ENCODE assay signal across 16 cellular contexts in genomic region chr17:34177642-34178041, GRCh38.
DNase-seq lines count a peak whose midpoint lies in the region; ATAC-seq and TF ChIP-seq lines count a peak whose summit lies in the region.
"Had no signal": no experiment of that assay in that cellular context is flagged by ENCODE, and none has a peak within 500 bp of the region (broad histone marks: within the 10 kb centered on the region; RNA-seq: fewer than 3 reads in every experiment).

No MANE protein-coding gene starts in this region.

- H3K9me2 ChIP-seq in GM23338 (ENCODE audit: insufficient read depth) = peaks cover 26% of the 10 kb centered on the region

- peaks cover 18% of the 10 kb centered on the region for H3K4me1 ChIP-seq in GM23338 (ENCODE audit: insufficient read depth)

- no peak overlapping the region for H3K4me2 ChIP-seq in GM23338

- DNase-seq in left cardiac atrium (no peak), Right ventricle myocardium superior (no peak), WTC11 (ENCODE audit: low spot score) (no peak), glomerular endothelial cell (ENCODE audit: extremely low read depth, low read depth, low spot score) (peak; percentile 79), chondrocyte (ENCODE audit: low spot score) (no peak), GM23338 (ENCODE audit: low spot score) (no peak)
- no peak for DNase-seq in stimulated activated CD4-positive, alpha-beta T cell treated with anti-CD3 and anti-CD28 coated beads, Interleukin-2, amount 100 ng/mL, for 48 hours
- DNase-seq: activated naive CD4-positive, alpha-beta T cell treated with anti-CD3 and anti-CD28 coated beads, Interleukin-2, amount 10 ng/mL, durations not matched to agents 7 days and 5 days; caudate nucleus; NCI-H1092; PC-3; stimulated activated naive CD4-positive, alpha-beta T cell treated with Interleukin-2 at 50 U/mL for 16 hours had no signal

- no peaks in the 10 kb centered on the region for H3K27me3 Mint-ChIP-seq in WTC11 (ENCODE audit: low read depth)
- H3K27me3 Mint-ChIP-seq in chondrocyte (ENCODE audit: low read depth) = peaks cover 31% of the 10 kb centered on the region
- peaks cover 2% of the 10 kb centered on the region for H3K27me3 Mint-ChIP-seq in GM23338 (ENCODE audit: insufficient read depth, low read depth, poor library complexity)

- H4K20me1 ChIP-seq in GM23338 (replicated peaks; ENCODE audit: insufficient read depth) = no peaks in the 10 kb centered on the region

- H3K27me3 ChIP-seq in GM23338 (ENCODE audit: insufficient read depth) = no peaks in the 10 kb centered on the region

- H3K9me3 Mint-ChIP-seq in WTC11 = peaks cover 15% of the 10 kb centered on the region
- no peaks in the 10 kb centered on the region for H3K9me3 Mint-ChIP-seq in chondrocyte (ENCODE audit: low read depth)
- no peaks in the 10 kb centered on the region; the same call in 2 of the 3 replicates for H3K9me3 Mint-ChIP-seq in GM23338
- H3K9me3 Mint-ChIP-seq: activated naive CD4-positive, alpha-beta T cell treated with anti-CD3 and anti-CD28 coated beads, Interleukin-2, amount 10 ng/mL, durations not matched to agents 7 days and 5 days had no signal

- TF ChIP-seq CTCF in WTC11 (IDR thresholded peaks at IDR 0.05) (no peak), chondrocyte (IDR thresholded peaks at IDR 0.05) (no peak), GM23338 (conservative IDR thresholded peaks at IDR 0.05; ENCODE audit: low read depth in 2 of 2) (no peak)

- H3K27ac ChIP-seq in GM23338 (ENCODE audit: low read depth) = no peak overlapping the region

- intact Hi-C loops in left cardiac atrium (cut with DNase I) = no loop called here
- intact Hi-C loops in Right ventricle myocardium superior (cut with DNase I) = no loop called here

- H3K4me1 Mint-ChIP-seq in WTC11 (peaks cover 48% of the 10 kb centered on the region), chondrocyte (ENCODE audit: low read depth) (peaks cover 14% of the 10 kb centered on the region), GM23338 (peaks cover 27% of the 10 kb centered on the region)

- no peak overlapping the region; the same call in 1 of the 2 replicates for H3K4me3 Mint-ChIP-seq in WTC11
- no peak overlapping the region for H3K4me3 Mint-ChIP-seq in chondrocyte (ENCODE audit: unreplicated experiment)
- H3K4me3 Mint-ChIP-seq in GM23338 = no peak overlapping the region
- H3K4me3 Mint-ChIP-seq: activated naive CD4-positive, alpha-beta T cell treated with anti-CD3 and anti-CD28 coated beads, Interleukin-2, amount 10 ng/mL, durations not matched to agents 7 days and 5 days; neural crest cell had no signal

- ATAC-seq in left cardiac atrium = peak; percentile 57 to 71
- no peak for ATAC-seq in Right ventricle myocardium superior (ENCODE audit: poor library complexity)
- ATAC-seq in WTC11 = no peak
- no peak for ATAC-seq in GM23338
- ATAC-seq in GM19395 (IDR thresholded peaks at IDR 0.05; ENCODE audit: unreplicated experiment) = no peak
- ATAC-seq: PC-3, sciatic nerve, SK-N-SH treated with all-trans-retinoic acid at 6 μM for 48 hours had no signal

- CTCF ChIA-PET in WTC11 (lab: Charles Lee) = interaction anchor here (1.3 to 3.0 kb wide), 2 partner anchors 172 to 184 kb away, joined by 3 to 26 read pairs; no protein-coding TSS in a partner anchor

- POLR2A ChIA-PET in WTC11 (lab: Charles Lee) = no interaction called here

- H3K27ac Mint-ChIP-seq in WTC11 (peak overlapping the region; percentile 35; the same call in 1 of the 2 replicates), chondrocyte (ENCODE audit: unreplicated experiment) (no peak overlapping the region), GM23338 (no peak overlapping the region)
- H3K27ac Mint-ChIP-seq: activated naive CD4-positive, alpha-beta T cell treated with anti-CD3 and anti-CD28 coated beads, Interleukin-2, amount 10 ng/mL, durations not matched to agents 7 days and 5 days had no signal

- no peak overlapping the region for H2AFZ ChIP-seq in GM23338

- H3K36me3 ChIP-seq in GM23338 (ENCODE audit: insufficient read depth) = no peaks in the 10 kb centered on the region

- 0 out of 2 replicates have a peak, but pooled peaks cover 3% of the 10 kb centered on the region for H3F3A ChIP-seq in GM23338 (replicated peaks; ENCODE audit: low read depth)

- no peaks in the 10 kb centered on the region for H3K36me3 Mint-ChIP-seq in WTC11
- no peaks in the 10 kb centered on the region for H3K36me3 Mint-ChIP-seq in chondrocyte (ENCODE audit: low read depth)
- H3K36me3 Mint-ChIP-seq in GM23338 (ENCODE audit: low read depth) = no peaks in the 10 kb centered on the region
- H3K36me3 Mint-ChIP-seq: activated naive CD4-positive, alpha-beta T cell treated with anti-CD3 and anti-CD28 coated beads, Interleukin-2, amount 10 ng/mL, durations not matched to agents 7 days and 5 days had no signal

- no peaks in the 10 kb centered on the region for H3K79me2 ChIP-seq in GM23338 (replicated peaks; ENCODE audit: insufficient read depth)

- H3K4me3 ChIP-seq in GM23338 = no peak overlapping the region

TF ChIP-seq in WTC11, 78 proteins besides CTCF, POLR2A, EP300 and RAD21:
- TF ChIP-seq PRRX2 (CRISPR knock-in tag; IDR thresholded peaks at IDR 0.05) = no peak

TF ChIP-seq in GM23338, 12 proteins besides CTCF, POLR2A, EP300 and RAD21:
- no peak for TF ChIP-seq ETS1 (IDR thresholded peaks at IDR 0.05)
- no peak for TF ChIP-seq ZNF114 (CRISPR knock-in tag; IDR thresholded peaks at IDR 0.05)
- TF ChIP-seq STAT1 (IDR thresholded peaks at IDR 0.05; ENCODE audit: unreplicated experiment) = no peak
- TF ChIP-seq JUNB (IDR thresholded peaks at IDR 0.05; ENCODE audit: unreplicated experiment) = no peak

Comparison
In these comparisons a context has a peak if more than half of its experiments do, and no peak if none do; other contexts are left out.
1. ATAC-seq: peak in left cardiac atrium (2 of 2); none in Right ventricle myocardium superior (single experiment), WTC11 (single experiment), GM23338 (single experiment) and GM19395 (single experiment).